In the genomic region with DNA sequence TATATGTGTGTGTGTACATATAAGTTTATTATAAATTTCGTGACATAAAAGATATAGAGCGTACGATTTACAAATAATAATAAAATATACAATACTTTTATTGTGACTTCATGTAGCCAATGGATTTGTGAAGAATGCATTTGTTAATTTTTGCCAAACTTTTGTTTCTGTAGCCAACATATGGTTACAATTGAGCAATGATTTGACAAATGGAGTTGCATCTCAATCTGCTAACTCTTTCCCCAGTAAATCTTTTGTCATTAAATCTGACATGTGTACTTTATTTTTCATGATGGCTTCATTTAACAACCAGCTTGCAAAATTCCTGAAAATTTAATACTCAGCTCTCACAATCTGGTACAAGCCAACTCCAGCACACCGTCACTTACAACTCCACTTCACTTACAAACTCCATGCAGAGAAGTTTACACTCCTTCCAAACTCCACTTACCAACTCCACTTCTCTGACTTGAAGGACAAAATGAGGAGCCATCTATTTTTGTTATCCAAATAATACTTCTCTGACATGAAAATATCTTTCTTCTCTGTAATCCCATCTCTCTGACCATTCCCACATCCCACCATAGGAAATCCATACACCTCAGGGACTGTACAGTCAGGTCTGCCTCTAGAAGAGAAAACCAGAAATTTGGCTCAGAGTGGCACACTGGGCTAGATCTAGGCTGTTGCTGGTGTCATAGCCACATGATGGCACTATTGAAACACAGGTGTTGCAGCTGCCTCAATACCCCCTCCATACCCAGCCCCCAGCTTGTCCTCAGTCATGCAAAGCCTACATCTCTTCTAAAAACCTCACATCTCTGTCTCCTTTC, we compare ENCODE assay signal across 8 cellular contexts. TPM values are rescaled to one million over a fixed set of nuclear protein-coding genes. Genes with fewer than 3 reads are reported as not detected.
DNase-seq lines count a peak whose midpoint lies in the region; ATAC-seq and TF ChIP-seq lines count a peak whose summit lies in the region.

No MANE protein-coding gene starts in this region.

- H3K4me2 ChIP-seq in DOHH2 (ENCODE audit: low read length) = peak overlapping the region; percentile 3; the same call in 1 of the 2 replicates

- DNase-seq in HFFc6 (peak; percentile 19), glomerular visceral epithelial cell (ENCODE audit: extremely low spot score) (peak; percentile 6), UCSD-AML1 (lab: John Stamatoyannopoulos, UW; ENCODE audit: unreplicated experiment) (no peak), superior temporal gyrus (ENCODE audit: extremely low spot score) (no peak)

- no peak overlapping the region for H3K4me3 ChIP-seq in DOHH2 (ENCODE audit: low read length)

- no peak overlapping the region for H3K4me3 Mint-ChIP-seq in HFFc6

- no peaks in the 10 kb centered on the region for H3K36me3 ChIP-seq in DOHH2 (ENCODE audit: control insufficient read depth, low read length)

- H4K20me1 ChIP-seq in DOHH2 (ENCODE audit: control insufficient read depth, insufficient read depth, low read depth, low read length) = no peaks in the 10 kb centered on the region

- H3K27me3 ChIP-seq in DOHH2 (ENCODE audit: control insufficient read depth, low read length) = no peaks in the 10 kb centered on the region

- H3K27me3 Mint-ChIP-seq in HFFc6 (ENCODE audit: insufficient read depth) = no peaks in the 10 kb centered on the region

- no peaks in the 10 kb centered on the region for H3K79me2 ChIP-seq in DOHH2 (ENCODE audit: control insufficient read depth, low read length)

- peak; percentile 95 for TF ChIP-seq CTCF in DOHH2 (IDR thresholded peaks at IDR 0.05; ENCODE audit: low read depth, low read length, poor library complexity, severe bottlenecking)
- TF ChIP-seq CTCF in HFFc6 (IDR thresholded peaks at IDR 0.05) = peak; percentile 67

- H3K27ac Mint-ChIP-seq in HFFc6 = peak overlapping the region; percentile 40

- H3K27ac ChIP-seq in DOHH2 (ENCODE audit: low read depth, low read length) = no peak overlapping the region

- peaks cover 4% of the 10 kb centered on the region; the same call in 1 of the 2 replicates for H3K9me3 Mint-ChIP-seq in HFFc6

- H3K9me2 ChIP-seq in DOHH2 (replicated peaks; ENCODE audit: control insufficient read depth, low read length) = no peaks in the 10 kb centered on the region

- H3F3A ChIP-seq in DOHH2 (ENCODE audit: control insufficient read depth, insufficient read depth) = no peaks in the 10 kb centered on the region

- no peaks in the 10 kb centered on the region for H3K9me3 ChIP-seq in DOHH2 (ENCODE audit: control insufficient read depth, insufficient read depth, low read length)

- ATAC-seq in SK-N-SH treated with all-trans-retinoic acid at 6 μM for 48 hours (peak; percentile 92), GM19452 (IDR thresholded peaks at IDR 0.05; ENCODE audit: unreplicated experiment) (no peak), GM18517 (IDR thresholded peaks at IDR 0.05; ENCODE audit: unreplicated experiment) (no peak)

- H3K36me3 Mint-ChIP-seq in HFFc6 (ENCODE audit: low read depth) = peaks cover 7% of the 10 kb centered on the region; the same call in 1 of the 2 replicates

- peaks cover 8% of the 10 kb centered on the region for H3K4me1 ChIP-seq in DOHH2 (ENCODE audit: control insufficient read depth, low read length)

- peaks cover 58% of the 10 kb centered on the region for H3K4me1 Mint-ChIP-seq in HFFc6 (ENCODE audit: low read depth)

TF ChIP-seq in SK-N-SH treated with all-trans-retinoic acid at 6 μM for 48 hours, 23 proteins besides CTCF, POLR2A, EP300 and RAD21:
- TF ChIP-seq ZC3H10 (CRISPR knock-in tag; IDR thresholded peaks at IDR 0.05) (no peak), ISL1 (CRISPR knock-in tag; IDR thresholded peaks at IDR 0.05) (no peak), ZNF565 (CRISPR knock-in tag; conservative IDR thresholded peaks at IDR 0.05; ENCODE audit: low read depth) (no peak), ZFP30 (CRISPR knock-in tag; IDR thresholded peaks at IDR 0.05) (no peak), ARNTL (CRISPR knock-in tag; IDR thresholded peaks at IDR 0.05; ENCODE audit: borderline replicate concordance, low read depth) (no peak), SNAI2 (CRISPR knock-in tag; IDR thresholded peaks at IDR 0.05) (no peak), POU6F1 (CRISPR knock-in tag; IDR thresholded peaks at IDR 0.05; ENCODE audit: borderline replicate concordance, low read depth) (no peak), ZNF8 (CRISPR knock-in tag; IDR thresholded peaks at IDR 0.05) (no peak), TOX (CRISPR knock-in tag; IDR thresholded peaks at IDR 0.05; ENCODE audit: borderline replicate concordance) (no peak), BACH2 (CRISPR knock-in tag; IDR thresholded peaks at IDR 0.05; ENCODE audit: borderline replicate concordance) (no peak), ZFP3 (CRISPR knock-in tag; IDR thresholded peaks at IDR 0.05) (no peak), GLIS3 (CRISPR knock-in tag; IDR thresholded peaks at IDR 0.05) (no peak), RARB (CRISPR knock-in tag; IDR thresholded peaks at IDR 0.05) (no peak), ZNF70 (CRISPR knock-in tag; IDR thresholded peaks at IDR 0.05) (no peak), OSR1 (CRISPR knock-in tag; IDR thresholded peaks at IDR 0.05) (no peak)
- TF ChIP-seq, protein P1, sequence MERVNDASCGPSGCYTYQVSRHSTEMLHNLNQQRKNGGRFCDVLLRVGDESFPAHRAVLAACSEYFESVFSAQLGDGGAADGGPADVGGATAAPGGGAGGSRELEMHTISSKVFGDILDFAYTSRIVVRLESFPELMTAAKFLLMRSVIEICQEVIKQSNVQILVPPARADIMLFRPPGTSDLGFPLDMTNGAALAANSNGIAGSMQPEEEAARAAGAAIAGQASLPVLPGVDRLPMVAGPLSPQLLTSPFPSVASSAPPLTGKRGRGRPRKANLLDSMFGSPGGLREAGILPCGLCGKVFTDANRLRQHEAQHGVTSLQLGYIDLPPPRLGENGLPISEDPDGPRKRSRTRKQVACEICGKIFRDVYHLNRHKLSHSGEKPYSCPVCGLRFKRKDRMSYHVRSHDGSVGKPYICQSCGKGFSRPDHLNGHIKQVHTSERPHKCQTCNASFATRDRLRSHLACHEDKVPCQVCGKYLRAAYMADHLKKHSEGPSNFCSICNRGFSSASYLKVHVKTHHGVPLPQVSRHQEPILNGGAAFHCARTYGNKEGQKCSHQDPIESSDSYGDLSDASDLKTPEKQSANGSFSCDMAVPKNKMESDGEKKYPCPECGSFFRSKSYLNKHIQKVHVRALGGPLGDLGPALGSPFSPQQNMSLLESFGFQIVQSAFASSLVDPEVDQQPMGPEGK (CRISPR knock-in tag; IDR thresholded peaks at IDR 0.05; ENCODE audit: borderline replicate concordance) = no peak

RNA-seq across cellular contexts. Expression of gene HIBADH, which starts 26.6 kb away (rescaled TPM):
- total RNA-seq in HFFc6 (2021; fragmentation: NEBNext Ultra II Directional; extraction: Animal tissue kit (Norgen Biotek cat#: 25700)) = 10 to 100 TPM; 43.6 to 55.6 (median 47.3) TPM

RNA-seq across cellular contexts. Expression of gene TAX1BP1, which starts 50.7 kb away (rescaled TPM):
- 100 to 1,000 TPM; 106 to 138 (median 120) TPM for total RNA-seq in HFFc6 (2021; fragmentation: NEBNext Ultra II Directional; extraction: Animal tissue kit (Norgen Biotek cat#: 25700))

Comparison
In these comparisons a context has a peak if more than half of its experiments do, and no peak if none do; other contexts are left out.
1. DNase-seq: peak in HFFc6 (single experiment) and glomerular visceral epithelial cell (single experiment); none in UCSD-AML1 (single experiment) and superior temporal gyrus (single experiment).